In genomic region chr17:29149431-29150064, GRCh38 we compare ENCODE assay signal across 8 cellular contexts. TPM values are rescaled to one million over a fixed set of nuclear protein-coding genes. Genes with fewer than 3 reads are reported as not detected.
A peak's percentile ranks its signal among the peaks of the same experiment; 100 is the strongest.
DNase-seq lines count a peak whose midpoint lies in the region; FAIRE-seq and TF ChIP-seq lines count a peak whose summit lies in the region.

No MANE protein-coding gene starts in this region.

- peak overlapping the region; percentile 20 to 78 for H3K27ac ChIP-seq in mucosa of rectum (ENCODE audit: low read depth in 2 of 2, low read length in 2 of 2)

- H3K36me3 ChIP-seq in bronchial epithelial cell (ENCODE audit: control insufficient read depth, insufficient read depth, low read length) (peaks cover 5% of the 10 kb centered on the region), mucosa of rectum (ENCODE audit: control insufficient read depth in 2 of 2, insufficient read depth in 2 of 2, low read length in 2 of 2) (peaks cover 0 to 4% of the 10 kb centered on the region in 2 donors)

- H3K4me3 ChIP-seq in GM12875 (ENCODE audit: low read depth, low read length) (peak overlapping the region; percentile 42), bronchial epithelial cell (ENCODE audit: low read depth, low read length) (peak overlapping the region; percentile 37), mucosa of rectum (ENCODE audit: low read length in 2 of 2) (peak overlapping the region; percentile 79 to 80)

- peak overlapping the region; percentile 68 to 76 for H3K9ac ChIP-seq in mucosa of rectum (ENCODE audit: low read depth in 1 of 2, low read length in 2 of 2)

- FAIRE-seq in bronchial epithelial cell (lab: Jason Lieb, UNC), result no peak
- FAIRE-seq in D721Med (lab: Jason Lieb, UNC), result no peak

- DNase-seq in NAMALWA (ENCODE audit: low spot score) (peak; percentile 69), bronchial epithelial cell (ENCODE audit: low read depth) (peak; percentile 87), D721Med (ENCODE audit: insufficient read length, low spot score) (no peak), NCI-H1930 (lab: John Stamatoyannopoulos, UW) (no peak), NCI-H187 (lab: John Stamatoyannopoulos, UW) (no peak), DMS114 treated with DMSO at 0.1 percent for 48 hours (lab: John Stamatoyannopoulos, UW; ENCODE audit: unreplicated experiment) (no peak)

- peaks cover 14 to 20% of the 10 kb centered on the region in 2 donors for H3K4me1 ChIP-seq in mucosa of rectum (ENCODE audit: control insufficient read depth in 2 of 2, insufficient read depth in 2 of 2, low read length in 2 of 2)

- no peak for TF ChIP-seq CTCF in GM12875 (IDR thresholded peaks at IDR 0.05; ENCODE audit: borderline replicate concordance, insufficient read depth, low read depth, low read length)
- no peak for TF ChIP-seq CTCF in bronchial epithelial cell (IDR thresholded peaks at IDR 0.05; ENCODE audit: insufficient read depth, low read length, severe bottlenecking)
- TF ChIP-seq CTCF in D721Med (IDR thresholded peaks at IDR 0.05; ENCODE audit: insufficient read depth, missing control alignments), result no peak

- no peaks in the 10 kb centered on the region for H3K27me3 ChIP-seq in bronchial epithelial cell (ENCODE audit: control insufficient read depth, insufficient read depth, low read length)
- H3K27me3 ChIP-seq in mucosa of rectum (ENCODE audit: control insufficient read depth in 2 of 2, insufficient read depth in 2 of 2, low read length in 2 of 2), result no peaks in the 10 kb centered on the region

- H3K9me3 ChIP-seq in mucosa of rectum (ENCODE audit: control insufficient read depth in 2 of 2, low read length in 2 of 2), result no peaks in the 10 kb centered on the region

RNA-seq across cellular contexts. Expression of gene MYO18A, which starts 30.6 kb away (rescaled TPM):
- total RNA-seq in bronchial epithelial cell, result 23.4 and 57.6 TPM in 2 replicates

Comparison
In these comparisons a context has a peak if more than half of its experiments do, and no peak if none do; other contexts are left out.
1. DNase-seq: peak in NAMALWA (single experiment) and bronchial epithelial cell (single experiment); none in D721Med (single experiment), NCI-H1930 (0 of 2), NCI-H187 (0 of 2) and DMS114 treated with DMSO at 0.1 percent for 48 hours (single experiment).
2. Peak in every context shown above with its lines, with median percentiles within 50 percentile points of each other: H3K4me3 ChIP-seq.